29 cellular contexts compared by ENCODE assay signal in genomic region chr10:79118286-79119202, GRCh38. TPM values are rescaled to one million over a fixed set of nuclear protein-coding genes. Genes with fewer than 3 reads are reported as not detected.
DNase-seq lines count a peak whose midpoint lies in the region; ATAC-seq and TF ChIP-seq lines count a peak whose summit lies in the region.
"Had no signal": no experiment of that assay in that cellular context is flagged by ENCODE, and none has a peak within 500 bp of the region (broad histone marks: within the 10 kb centered on the region; RNA-seq: fewer than 3 reads in every experiment).

No MANE protein-coding gene starts in this region.

- intact Hi-C loops in dendritic cell treated with granulocyte-macrophage colony-stimulating factor and Interleukin-4, amounts not matched to agents 40 ng/mL and 50 ng/mL, for 4 days (cut with micrococcal nuclease), result no loop called here
- intact Hi-C loops in CD4-positive, alpha-beta T cell (cut with DNase I, micrococcal nuclease), result no loop called here
- intact Hi-C loops in uterus (cut with DNase I; ENCODE audit: low total_unique reads), result no loop called here

- TF ChIP-seq CTCF in HFFc6 (IDR thresholded peaks at IDR 0.05) (no peak), neural progenitor cell (IDR thresholded peaks at IDR 0.05) (no peak), uterus (IDR thresholded peaks at IDR 0.05) (no peak)
- TF ChIP-seq CTCF in CD4-positive, alpha-beta T cell (IDR thresholded peaks at IDR 0.05), result no peak

- no peaks in the 10 kb centered on the region for H3K27me3 ChIP-seq in BLaER1
- H3K27me3 ChIP-seq in neural progenitor cell, result no peaks in the 10 kb centered on the region
- H3K27me3 ChIP-seq in CD4-positive, alpha-beta T cell (ENCODE audit: control insufficient read depth, insufficient read depth, low read length), result no peaks in the 10 kb centered on the region
- H3K27me3 ChIP-seq in uterus, result no peaks in the 10 kb centered on the region
- H3K27me3 ChIP-seq: BE2C, brain microvascular endothelial cell, colonic mucosa, pancreas had no signal

- H3K27me3 Mint-ChIP-seq in HFFc6 (ENCODE audit: insufficient read depth) (peaks cover 9% of the 10 kb centered on the region), neural progenitor cell (ENCODE audit: insufficient read depth, low read depth) (peaks cover 16% of the 10 kb centered on the region)
- H3K27me3 Mint-ChIP-seq in dendritic cell treated with granulocyte-macrophage colony-stimulating factor and Interleukin-4, amounts not matched to agents 40 ng/mL and 50 ng/mL, for 4 days, result no peaks in the 10 kb centered on the region
- H3K27me3 Mint-ChIP-seq in CD4-positive, alpha-beta T cell, result no peaks in the 10 kb centered on the region
- H3K27me3 Mint-ChIP-seq: activated CD4-positive, alpha-beta memory T cell treated with anti-CD3 and anti-CD28 coated beads, Interleukin-2, amount 10 ng/mL, durations not matched to agents 7 days and 5 days; natural killer cell treated with Interleukin-12 subunit alpha and Interleukin-12 subunit beta and Interleukin-15 and Interleukin-18, amount 100 ng/mL, for 72 hours; stimulated activated naive CD8-positive, alpha-beta T cell treated with anti-CD3 and anti-CD28 coated beads, Interleukin-15, Interleukin-2, amounts not matched to agents 100 ng/mL and 50 ng/mL, for 24 hours had no signal

- CTCF ChIA-PET in CD4-positive, alpha-beta T cell (lab: Charles Lee), result no interaction called here

- H3K9me3 Mint-ChIP-seq in HFFc6 (peaks cover 4% of the 10 kb centered on the region; the same call in 1 of the 2 replicates), neural progenitor cell (no peaks in the 10 kb centered on the region)
- no peaks in the 10 kb centered on the region for H3K9me3 Mint-ChIP-seq in dendritic cell treated with granulocyte-macrophage colony-stimulating factor and Interleukin-4, amounts not matched to agents 40 ng/mL and 50 ng/mL, for 4 days
- no peaks in the 10 kb centered on the region for H3K9me3 Mint-ChIP-seq in CD4-positive, alpha-beta T cell
- H3K9me3 Mint-ChIP-seq: activated CD4-positive, alpha-beta memory T cell treated with anti-CD3 and anti-CD28 coated beads, Interleukin-2, amount 10 ng/mL, durations not matched to agents 7 days and 5 days; activated naive CD4-positive, alpha-beta T cell treated with anti-CD3 and anti-CD28 coated beads, Interleukin-2, amount 10 ng/mL, durations not matched to agents 7 days and 5 days; natural killer cell treated with Interleukin-12 subunit alpha and Interleukin-12 subunit beta and Interleukin-15 and Interleukin-18, amount 100 ng/mL, for 72 hours; stimulated activated naive CD8-positive, alpha-beta T cell treated with anti-CD3 and anti-CD28 coated beads, Interleukin-15, Interleukin-2, amounts not matched to agents 100 ng/mL and 50 ng/mL, for 24 hours; T-helper 2 cell treated with Interferon-gamma antibody and Interleukin-4, amounts not matched to agents 5 μg/mL and 100 μg/mL, for 36 hours had no signal

- H2AFZ ChIP-seq in neural progenitor cell (replicated peaks), result no peak overlapping the region

- peaks cover 44% of the 10 kb centered on the region for H3K79me2 ChIP-seq in neural progenitor cell (ENCODE audit: low read depth)

- H3K4me3 Mint-ChIP-seq in HFFc6 (no peak overlapping the region), neural progenitor cell (no peak overlapping the region)
- H3K4me3 Mint-ChIP-seq in dendritic cell treated with granulocyte-macrophage colony-stimulating factor and Interleukin-4, amounts not matched to agents 40 ng/mL and 50 ng/mL, for 4 days, result no peak overlapping the region
- no peak overlapping the region for H3K4me3 Mint-ChIP-seq in CD4-positive, alpha-beta T cell
- H3K4me3 Mint-ChIP-seq: activated CD4-positive, alpha-beta memory T cell treated with anti-CD3 and anti-CD28 coated beads, Interleukin-2, amount 10 ng/mL, durations not matched to agents 7 days and 5 days; activated naive CD4-positive, alpha-beta T cell treated with anti-CD3 and anti-CD28 coated beads, Interleukin-2, amount 10 ng/mL, durations not matched to agents 7 days and 5 days; natural killer cell treated with Interleukin-12 subunit alpha and Interleukin-12 subunit beta and Interleukin-15 and Interleukin-18, amount 100 ng/mL, for 72 hours; stimulated activated naive CD8-positive, alpha-beta T cell treated with anti-CD3 and anti-CD28 coated beads, Interleukin-15, Interleukin-2, amounts not matched to agents 100 ng/mL and 50 ng/mL, for 24 hours; T-helper 2 cell treated with Interferon-gamma antibody and Interleukin-4, amounts not matched to agents 5 μg/mL and 100 μg/mL, for 36 hours had no signal

- no peak overlapping the region for H3K4me3 ChIP-seq in BLaER1
- no peak overlapping the region for H3K4me3 ChIP-seq in neural progenitor cell
- no peak overlapping the region for H3K4me3 ChIP-seq in uterus
- H3K4me3 ChIP-seq: colonic mucosa, lower lobe of right lung, pancreas, smooth muscle cell had no signal

- H3K9ac ChIP-seq in BLaER1, result peak overlapping the region; percentile 40; the same call in 1 of the 2 replicates
- H3K9ac ChIP-seq in neural progenitor cell, result no peak overlapping the region

- H4K20me1 ChIP-seq in BLaER1 (peaks cover 96% of the 10 kb centered on the region), neural progenitor cell (ENCODE audit: low read depth) (peaks cover 89% of the 10 kb centered on the region)

- H3F3A ChIP-seq in neural progenitor cell (ENCODE audit: low read depth), result peaks cover 4% of the 10 kb centered on the region

- H3K9me3 ChIP-seq in BLaER1 (no peaks in the 10 kb centered on the region), neural progenitor cell (ENCODE audit: low read depth) (no peaks in the 10 kb centered on the region), uterus (no peaks in the 10 kb centered on the region)
- no peaks in the 10 kb centered on the region for H3K9me3 ChIP-seq in CD4-positive, alpha-beta T cell (ENCODE audit: control insufficient read depth, low read length)
- H3K9me3 ChIP-seq: BE2C, colonic mucosa, lower lobe of right lung, pancreas had no signal

- H3K4me1 ChIP-seq in BLaER1 (peaks cover 92% of the 10 kb centered on the region), neural progenitor cell (peaks cover 21% of the 10 kb centered on the region), uterus (peaks cover 10 to 16% of the 10 kb centered on the region in 2 donors)
- H3K4me1 ChIP-seq: colonic mucosa had no signal

- POLR2A ChIA-PET in CD4-positive, alpha-beta T cell (lab: Charles Lee), result no interaction called here

- H3K27ac ChIP-seq in BLaER1, result peak overlapping the region; percentile 58
- no peak overlapping the region for H3K27ac ChIP-seq in neural progenitor cell
- no peak overlapping the region for H3K27ac ChIP-seq in CD4-positive, alpha-beta T cell (ENCODE audit: low read depth, low read length)
- H3K27ac ChIP-seq in uterus, result peak overlapping the region in 1 of 2 donors; percentile 32
- H3K27ac ChIP-seq: brain microvascular endothelial cell, colonic mucosa, lower lobe of right lung, pancreas had no signal

- peaks cover 40% of the 10 kb centered on the region for H3K4me1 Mint-ChIP-seq in HFFc6 (ENCODE audit: low read depth)
- peaks cover 59% of the 10 kb centered on the region for H3K4me1 Mint-ChIP-seq in dendritic cell treated with granulocyte-macrophage colony-stimulating factor and Interleukin-4, amounts not matched to agents 40 ng/mL and 50 ng/mL, for 4 days (ENCODE audit: low read depth)
- H3K4me1 Mint-ChIP-seq in neural progenitor cell, result peaks cover 58% of the 10 kb centered on the region
- H3K4me1 Mint-ChIP-seq in CD4-positive, alpha-beta T cell (ENCODE audit: low read depth), result peaks cover 35% of the 10 kb centered on the region

- peaks cover 15% of the 10 kb centered on the region; the same call in 1 of the 2 replicates for H3K36me3 Mint-ChIP-seq in HFFc6 (ENCODE audit: low read depth)
- peaks cover 70% of the 10 kb centered on the region for H3K36me3 Mint-ChIP-seq in dendritic cell treated with granulocyte-macrophage colony-stimulating factor and Interleukin-4, amounts not matched to agents 40 ng/mL and 50 ng/mL, for 4 days (ENCODE audit: low read depth)
- peaks cover 21% of the 10 kb centered on the region for H3K36me3 Mint-ChIP-seq in neural progenitor cell
- peaks cover 7% of the 10 kb centered on the region for H3K36me3 Mint-ChIP-seq in CD4-positive, alpha-beta T cell (ENCODE audit: low read depth)
- H3K36me3 Mint-ChIP-seq: activated naive CD4-positive, alpha-beta T cell treated with anti-CD3 and anti-CD28 coated beads, Interleukin-2, amount 10 ng/mL, durations not matched to agents 7 days and 5 days; natural killer cell treated with Interleukin-12 subunit alpha and Interleukin-12 subunit beta and Interleukin-15 and Interleukin-18, amount 100 ng/mL, for 72 hours had no signal

- ATAC-seq in CD4-positive, alpha-beta T cell (ENCODE audit: poor library complexity), result no peak
- ATAC-seq: natural killer cell treated with Interleukin-12 subunit alpha and Interleukin-12 subunit beta and Interleukin-15 and Interleukin-18, amount 100 ng/mL, for 72 hours; pancreas had no signal

- no peak for TF ChIP-seq POLR2A in uterus (IDR thresholded peaks at IDR 0.05)

- H3K36me3 ChIP-seq in BLaER1 (peaks cover 68% of the 10 kb centered on the region), neural progenitor cell (no peaks in the 10 kb centered on the region), uterus (no peaks in the 10 kb centered on the region)
- H3K36me3 ChIP-seq: colonic mucosa had no signal

- peak overlapping the region; percentile 85 for H3K4me2 ChIP-seq in BLaER1
- H3K4me2 ChIP-seq in neural progenitor cell, result no peak overlapping the region
- H3K4me2 ChIP-seq: smooth muscle cell had no signal

- H3K27ac Mint-ChIP-seq in HFFc6 (peak overlapping the region; percentile 42; the same call in 1 of the 2 replicates), neural progenitor cell (peak overlapping the region; percentile 29)
- H3K27ac Mint-ChIP-seq in dendritic cell treated with granulocyte-macrophage colony-stimulating factor and Interleukin-4, amounts not matched to agents 40 ng/mL and 50 ng/mL, for 4 days, result peak overlapping the region; percentile 70
- H3K27ac Mint-ChIP-seq in CD4-positive, alpha-beta T cell, result no peak overlapping the region
- H3K27ac Mint-ChIP-seq: activated CD4-positive, alpha-beta memory T cell treated with anti-CD3 and anti-CD28 coated beads, Interleukin-2, amount 10 ng/mL, durations not matched to agents 7 days and 5 days; activated naive CD4-positive, alpha-beta T cell treated with anti-CD3 and anti-CD28 coated beads, Interleukin-2, amount 10 ng/mL, durations not matched to agents 7 days and 5 days; natural killer cell treated with Interleukin-12 subunit alpha and Interleukin-12 subunit beta and Interleukin-15 and Interleukin-18, amount 100 ng/mL, for 72 hours; stimulated activated naive CD8-positive, alpha-beta T cell treated with anti-CD3 and anti-CD28 coated beads, Interleukin-15, Interleukin-2, amounts not matched to agents 100 ng/mL and 50 ng/mL, for 24 hours; T-helper 2 cell treated with Interferon-gamma antibody and Interleukin-4, amounts not matched to agents 5 μg/mL and 100 μg/mL, for 36 hours had no signal

- no peak for DNase-seq in HFFc6
- no peak for DNase-seq in neural progenitor cell (ENCODE audit: low spot score)
- no peak for DNase-seq in CD4-positive, alpha-beta T cell
- no peak for DNase-seq in uterus
- DNase-seq in NCI-H774 (lab: John Stamatoyannopoulos, UW), result no peak
- DNase-seq: activated CD4-positive, alpha-beta memory T cell treated with anti-CD3 and anti-CD28 coated beads, Interleukin-2, amount 10 ng/mL, durations not matched to agents 7 days and 5 days; activated CD4-positive, alpha-beta T cell treated with anti-CD3 and anti-CD28 coated beads for 1 hour; activated CD8-positive, alpha-beta memory T cell treated with anti-CD3 and anti-CD28 coated beads, Interleukin-2, amount 50 U/mL, for 4 hours; activated naive CD4-positive, alpha-beta T cell treated with anti-CD3 and anti-CD28 coated beads, Interleukin-2, amount 10 ng/mL, durations not matched to agents 7 days and 5 days; BE2C; brain microvascular endothelial cell; colonic mucosa; effector memory CD4-positive, alpha-beta T cell; erythroblast; HCEC 1CT; lower lobe of right lung; NCI-H2107; NCI-H345; NCI-H69; pancreas; retina; SHP77 treated with DMSO at 0.1 percent for 48 hours; stimulated activated CD4-positive, alpha-beta T cell treated with anti-CD3 and anti-CD28 coated beads, Interleukin-1b, Interleukin-23, amount 100 ng/mL, for 48 hours had no signal

RNA-seq across cellular contexts. Expression of gene ZMIZ1, which starts 49.8 kb away (rescaled TPM):
- total RNA-seq in HFFc6 (2021; fragmentation: NEBNext Ultra II Directional; extraction: Animal tissue kit (Norgen Biotek cat#: 25700)), result 10 to 100 TPM; 38.6 to 60.3 (median 51.2) TPM
- total RNA-seq in neural progenitor cell (ENCODE audit: low replicate concordance), result 5.8 and 12.3 TPM in 2 replicates
- 10 to 100 TPM; 14.6 to 15.5 TPM for total RNA-seq in CD4-positive, alpha-beta T cell
- 100 to 1,000 TPM in 1 of 4 donors, 10 to 100 TPM in 3; 18.7 to 188 (median 36.7) TPM for total RNA-seq in uterus
